8 cellular contexts compared by ENCODE assay signal in the genomic region with DNA sequence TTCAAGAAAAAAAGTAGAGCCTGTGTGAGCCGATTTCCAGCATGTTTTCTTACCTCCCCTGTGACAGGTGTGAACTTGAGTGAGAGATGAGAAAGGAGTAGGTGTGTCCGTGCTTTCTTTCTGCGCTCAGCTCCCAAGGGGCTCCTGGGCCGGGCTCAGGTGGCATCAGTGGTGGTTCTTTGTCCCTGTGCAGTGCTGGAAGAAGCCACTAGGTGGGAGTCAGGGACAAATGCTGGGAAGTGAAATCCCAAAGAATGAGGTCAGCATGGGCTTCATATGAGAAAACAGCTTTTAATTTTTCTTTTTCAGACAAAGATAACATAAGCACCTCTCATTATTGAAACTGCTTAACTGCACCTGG. TPM values are rescaled to one million over a fixed set of nuclear protein-coding genes. Genes with fewer than 3 reads are reported as not detected.
DNase-seq lines count a peak whose midpoint lies in the region; ATAC-seq and TF ChIP-seq lines count a peak whose summit lies in the region.
"Had no signal": no experiment of that assay in that cellular context is flagged by ENCODE, and none has a peak within 500 bp of the region (broad histone marks: within the 10 kb centered on the region; RNA-seq: fewer than 3 reads in every experiment).

No MANE protein-coding gene starts in this region.

- H3K27ac Mint-ChIP-seq in nephron progenitor cell = peak overlapping the region; percentile 86
- H3K27ac Mint-ChIP-seq: activated naive CD8-positive, alpha-beta T cell had no signal

- DNase-seq in GM12864 (ENCODE audit: low read depth) (no peak), LNCaP clone FGC (ENCODE audit: low read depth) (no peak), SK-N-DZ (ENCODE audit: low spot score) (peak; percentile 39), fibroblast of gingiva (ENCODE audit: low read depth) (peak; percentile 52), nephron progenitor cell (peak; percentile 78), SKM-1 treated with dmso at 0.1 percent for 144 hours (lab: John Stamatoyannopoulos, UW; ENCODE audit: unreplicated experiment) (no peak)

- no peak overlapping the region for H3K4me3 ChIP-seq in GM12864 (ENCODE audit: low read depth, low read length)
- no peak overlapping the region for H3K4me3 ChIP-seq in LNCaP clone FGC (ENCODE audit: low read depth, low read length)

- peaks cover 4% of the 10 kb centered on the region for H3K27me3 Mint-ChIP-seq in nephron progenitor cell (ENCODE audit: low read depth, poor library complexity)

- peaks cover 84% of the 10 kb centered on the region for H3K4me1 Mint-ChIP-seq in nephron progenitor cell

- peak overlapping the region; percentile 54 for H3K4me3 Mint-ChIP-seq in nephron progenitor cell
- H3K4me3 Mint-ChIP-seq: activated naive CD8-positive, alpha-beta T cell had no signal

- peaks cover 10% of the 10 kb centered on the region for H3K36me3 Mint-ChIP-seq in nephron progenitor cell (ENCODE audit: low read depth)

- peaks cover 19% of the 10 kb centered on the region for H3K9me3 Mint-ChIP-seq in nephron progenitor cell

- no peak for ATAC-seq in GM19035 (IDR thresholded peaks at IDR 0.05; ENCODE audit: unreplicated experiment)

- TF ChIP-seq CTCF in GM12864 (IDR thresholded peaks at IDR 0.05; ENCODE audit: low read depth, low read length, missing control alignments) (peak; percentile 76), LNCaP clone FGC (IDR thresholded peaks at IDR 0.05; ENCODE audit: control insufficient read depth, extremely low read depth, insufficient read depth) (peak; percentile 85), nephron progenitor cell (IDR thresholded peaks at IDR 0.05) (peak; percentile 91)

RNA-seq across cellular contexts. Expression of gene PPFIBP2, which starts 57.8 kb away (rescaled TPM):
- 0.14 and 0.23 TPM in 2 replicates for polyA plus RNA-seq in SK-N-DZ (2014; cell fraction: cytosol; rRNA removed)
- not detected in 2 replicates for polyA plus RNA-seq in SK-N-DZ (2014; cell fraction: nucleus; rRNA removed)

Comparison
In these comparisons a context has a peak if more than half of its experiments do, and no peak if none do; other contexts are left out.
1. DNase-seq: peak in SK-N-DZ (single experiment), fibroblast of gingiva (single experiment) and nephron progenitor cell (single experiment); none in GM12864 (single experiment), LNCaP clone FGC (single experiment) and SKM-1 treated with dmso at 0.1 percent for 144 hours (single experiment).
2. Peak in every context shown above with its lines, with median percentiles within 50 percentile points of each other: CTCF ChIP-seq.